11 cellular contexts compared by ENCODE assay signal in the genomic region with DNA sequence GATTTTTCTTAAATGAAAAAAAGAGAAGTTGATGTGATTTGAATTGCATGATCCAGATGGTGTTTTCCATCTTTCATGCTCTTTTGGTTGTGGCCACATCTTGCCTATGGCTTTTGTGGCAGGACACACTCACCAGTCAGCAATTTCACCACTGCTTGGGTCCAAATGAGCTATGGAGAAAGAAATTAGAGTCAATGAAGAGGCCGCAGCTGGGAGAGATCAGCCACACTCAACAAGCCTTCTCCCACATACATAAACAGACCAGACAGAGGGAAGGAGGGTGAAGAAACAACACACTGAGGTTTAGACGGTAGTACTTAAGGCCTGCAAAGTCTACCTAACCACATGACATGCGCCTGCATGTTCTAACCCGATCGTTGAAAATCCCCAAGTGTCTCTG.
DNase-seq lines count a peak whose midpoint lies in the region; TF ChIP-seq lines count a peak whose summit lies in the region.
"Had no signal": no experiment of that assay in that cellular context is flagged by ENCODE, and none has a peak within 500 bp of the region (broad histone marks: within the 10 kb centered on the region; RNA-seq: fewer than 3 reads in every experiment).

No MANE protein-coding gene starts in this region.

- H3K9me3 ChIP-seq in SJSA1 (replicated peaks) (no peaks in the 10 kb centered on the region), cardiac muscle cell (ENCODE audit: low read depth) (no peaks in the 10 kb centered on the region), thymus (ENCODE audit: control insufficient read depth) (no peaks in the 10 kb centered on the region)

- H3K4me1 ChIP-seq in SJSA1 (replicated peaks) (peaks cover 16% of the 10 kb centered on the region), cardiac muscle cell (ENCODE audit: low read depth) (peaks cover 16% of the 10 kb centered on the region), thymus (ENCODE audit: control insufficient read depth, insufficient read depth, low read length) (no peaks in the 10 kb centered on the region)

- TF ChIP-seq CTCF in cardiac muscle cell (IDR thresholded peaks at IDR 0.05; ENCODE audit: low read depth, low read length), result no peak

- 88% methylated on average over 5 of the region's 5 CpGs for WGBS in thymus

- H3K4me3 ChIP-seq in SJSA1, result no peak overlapping the region
- no peak overlapping the region for H3K4me3 ChIP-seq in cardiac muscle cell
- H3K4me3 ChIP-seq in thymus (ENCODE audit: low read length), result no peak overlapping the region

- H3K36me3 ChIP-seq in SJSA1, result no peaks in the 10 kb centered on the region
- no peaks in the 10 kb centered on the region for H3K36me3 ChIP-seq in cardiac muscle cell
- no peaks in the 10 kb centered on the region for H3K36me3 ChIP-seq in thymus (ENCODE audit: control insufficient read depth, insufficient read depth)

- peak; percentile 12 for DNase-seq in NCI-H345 (lab: John Stamatoyannopoulos, UW)
- no peak for DNase-seq in NCI-H345 treated with DMSO at 0.1 percent for 48 hours (lab: John Stamatoyannopoulos, UW; ENCODE audit: unreplicated experiment)
- DNase-seq in SJSA1 (ENCODE audit: low read depth in 1 of 2, low spot score in 2 of 2), result peak in 1 of 2 experiments; percentile 20
- peak; percentile 37 to 88 for DNase-seq in cardiac muscle cell (ENCODE audit: low read depth in 1 of 2, low spot score in 1 of 2)
- DNase-seq in activated T-cell treated with anti-CD3 and anti-CD28 coated beads, Interleukin-2, amount 50 U/mL, for 1 hour, result no peak
- no peak for DNase-seq in hypothalamus (lab: John Stamatoyannopoulos, UW)
- no peak for DNase-seq in activated CD8-positive, alpha-beta memory T cell treated with anti-CD3 and anti-CD28 coated beads for 24 hours
- DNase-seq: dermis blood vessel endothelial cell, GF-D8, retina had no signal

- H3K27me3 ChIP-seq in SJSA1 (replicated peaks), result no peaks in the 10 kb centered on the region
- H3K27me3 ChIP-seq in cardiac muscle cell, result no peaks in the 10 kb centered on the region
- H3K27me3 ChIP-seq in thymus (ENCODE audit: control insufficient read depth, insufficient read depth), result no peaks in the 10 kb centered on the region

- H3K27ac ChIP-seq in SJSA1, result 0 out of 2 replicates have a peak overlapping the region, but pooled peaks have one; percentile 4
- H3K27ac ChIP-seq in cardiac muscle cell, result peak overlapping the region; percentile 2
- peak overlapping the region; percentile 48 for H3K27ac ChIP-seq in thymus (ENCODE audit: low read depth)

Comparison
In these comparisons a context has a peak if more than half of its experiments do, and no peak if none do; other contexts are left out.
1. DNase-seq: peak in NCI-H345 (single experiment) and cardiac muscle cell (2 of 2); none in NCI-H345 treated with DMSO at 0.1 percent for 48 hours (single experiment), activated T-cell treated with anti-CD3 and anti-CD28 coated beads, Interleukin-2, amount 50 U/mL, for 1 hour (single experiment), hypothalamus (0 of 51) and activated CD8-positive, alpha-beta memory T cell treated with anti-CD3 and anti-CD28 coated beads for 24 hours (single experiment).
2. Peak in every context shown above with its lines, with median percentiles within 50 percentile points of each other: H3K27ac ChIP-seq.